10 cellular contexts compared by ENCODE assay signal in genomic region chr3:52193059-52193458, GRCh38. TPM values are rescaled to one million over a fixed set of nuclear protein-coding genes. Genes with fewer than 3 reads are reported as not detected.
DNase-seq lines count a peak whose midpoint lies in the region; ATAC-seq, FAIRE-seq and TF ChIP-seq lines count a peak whose summit lies in the region.
"Had no signal": no experiment of that assay in that cellular context is flagged by ENCODE, and none has a peak within 500 bp of the region (broad histone marks: within the 10 kb centered on the region; RNA-seq: fewer than 3 reads in every experiment).

No MANE protein-coding gene starts in this region.

- H3K4me3 ChIP-seq in RWPE2 (ENCODE audit: severe bottlenecking), result no peak overlapping the region
- H3K4me3 ChIP-seq: gastroesophageal sphincter had no signal

- no peak for TF ChIP-seq POLR2A in H54 (IDR thresholded peaks at IDR 0.05; ENCODE audit: low read depth, low read length)

- H3K36me3 ChIP-seq in RWPE2 (ENCODE audit: low read depth), result no peaks in the 10 kb centered on the region
- H3K36me3 ChIP-seq: gastroesophageal sphincter had no signal

- peak; percentile 74 for DNase-seq in H54 (ENCODE audit: insufficient read length, low spot score)
- no peak for DNase-seq in RWPE2 (ENCODE audit: low spot score)
- DNase-seq in globus pallidus (ENCODE audit: low spot score), result peak; percentile 80
- DNase-seq in renal cortical epithelial cell (ENCODE audit: low read depth), result peak; percentile 72
- DNase-seq in NOMO-1 treated with DMSO at 0.1 percent for 48 hours (lab: John Stamatoyannopoulos, UW; ENCODE audit: unreplicated experiment), result no peak
- no peak for DNase-seq in retina
- no peak for DNase-seq in activated T-cell treated with anti-CD3 and anti-CD28 coated beads for 4 hours
- DNase-seq: activated CD8-positive, alpha-beta memory T cell treated with anti-CD3 and anti-CD28 coated beads, Interleukin-2, amount 50 U/mL, for 48 hours had no signal

- no peak overlapping the region for H3K27ac ChIP-seq in RWPE2 (ENCODE audit: poor library complexity, severe bottlenecking)
- H3K27ac ChIP-seq: gastroesophageal sphincter had no signal

- H3K9me3 ChIP-seq in RWPE2 (ENCODE audit: severe bottlenecking), result no peaks in the 10 kb centered on the region
- H3K9me3 ChIP-seq: gastroesophageal sphincter had no signal

- peaks cover 13% of the 10 kb centered on the region for H3K4me1 ChIP-seq in RWPE2 (ENCODE audit: insufficient read depth, poor library complexity, severe bottlenecking)

- ATAC-seq in RWPE2 (ENCODE audit: low read depth) (peak; percentile 60), GM21528 (IDR thresholded peaks at IDR 0.05; ENCODE audit: low FRiP score, unreplicated experiment) (no peak)
- ATAC-seq: gastroesophageal sphincter had no signal

- FAIRE-seq in H54 (lab: Jason Lieb, UNC), result peak; percentile 33

- no peaks in the 10 kb centered on the region for H3K27me3 ChIP-seq in RWPE2 (ENCODE audit: insufficient read depth, poor library complexity, severe bottlenecking)
- H3K27me3 ChIP-seq: gastroesophageal sphincter had no signal

- TF ChIP-seq CTCF in RWPE2 (IDR thresholded peaks at IDR 0.05; ENCODE audit: poor library complexity, severe bottlenecking), result no peak

RNA-seq across cellular contexts. Expression of gene ALAS1, which starts 4.9 kb away (rescaled TPM):
- 43.9 and 48.3 TPM in 2 replicates for total RNA-seq in renal cortical epithelial cell

RNA-seq across cellular contexts. Expression of gene TLR9, which starts 32.4 kb away (rescaled TPM):
- total RNA-seq in renal cortical epithelial cell, result not detected in 2 replicates
- total RNA-seq: gastroesophageal sphincter had no signal

RNA-seq across cellular contexts. Expression of gene POC1A, which starts 38.8 kb away (rescaled TPM):
- total RNA-seq in renal cortical epithelial cell, result 2.5 and 5.0 TPM in 2 replicates

RNA-seq across cellular contexts. Expression of gene TWF2, which starts 45.9 kb away (rescaled TPM):
- total RNA-seq in renal cortical epithelial cell, result 95.2 and 174 TPM in 2 replicates

RNA-seq across cellular contexts. Expression of gene PPM1M, which starts 52.5 kb away (rescaled TPM):
- 14.8 and 18.3 TPM in 2 replicates for total RNA-seq in renal cortical epithelial cell

Comparison
In these comparisons a context has a peak if more than half of its experiments do, and no peak if none do; other contexts are left out.
1. DNase-seq: peak in H54 (single experiment), globus pallidus (single experiment) and renal cortical epithelial cell (single experiment); none in RWPE2 (single experiment), NOMO-1 treated with DMSO at 0.1 percent for 48 hours (single experiment), retina (single experiment) and activated T-cell treated with anti-CD3 and anti-CD28 coated beads for 4 hours (single experiment).